In the genomic region with DNA sequence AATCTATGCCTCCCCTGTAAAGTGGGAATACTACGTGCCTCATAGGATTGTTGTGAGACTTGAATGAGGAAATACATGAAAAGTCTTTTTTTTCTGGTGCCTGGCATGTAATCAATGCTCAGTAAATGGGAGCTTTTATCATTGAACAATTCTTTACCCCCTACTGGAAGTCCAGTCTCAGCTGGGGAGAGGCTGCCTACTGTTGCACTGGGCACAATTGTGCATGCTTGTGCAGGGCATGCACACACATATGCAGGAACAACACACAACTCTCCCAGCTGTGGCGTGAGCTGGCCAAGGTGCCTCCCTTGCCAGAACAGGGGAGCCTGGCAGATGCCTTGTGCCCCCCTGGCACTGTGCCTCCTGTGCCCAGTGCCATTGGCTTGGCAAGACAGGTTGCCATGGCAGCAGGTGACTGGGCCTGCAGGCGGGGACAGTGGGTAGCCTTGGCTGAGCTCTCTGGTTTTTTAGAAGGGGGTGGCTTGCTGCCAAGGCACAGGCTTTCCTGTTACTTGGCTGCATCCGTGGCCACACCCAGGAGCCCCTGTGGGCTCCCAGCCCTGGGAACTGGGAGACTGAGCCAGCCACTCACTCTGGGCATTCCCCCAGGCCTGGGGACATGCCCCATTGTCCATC, we compare ENCODE assay signal across 12 cellular contexts. TPM values are rescaled to one million over a fixed set of nuclear protein-coding genes. Genes with fewer than 3 reads are reported as not detected.
DNase-seq lines count a peak whose midpoint lies in the region; ATAC-seq, FAIRE-seq and TF ChIP-seq lines count a peak whose summit lies in the region.
"Had no signal": no experiment of that assay in that cellular context is flagged by ENCODE, and none has a peak within 500 bp of the region (broad histone marks: within the 10 kb centered on the region; RNA-seq: fewer than 3 reads in every experiment).

No MANE protein-coding gene starts in this region.

- no TSS peak for BruUV-seq in Calu3 (replicated peaks; lab: Mats Ljungman, UMichigan)

- no peak overlapping the region for H3K18ac ChIP-seq in H1 (ENCODE audit: extremely low read depth, low read length)

- FAIRE-seq in H1 (lab: Jason Lieb, UNC): no peak

- H3K27ac ChIP-seq in H1 (ENCODE audit: low read depth, low read length) (no peak overlapping the region), ovary (no peak overlapping the region), smooth muscle cell (ENCODE audit: low read depth) (no peak overlapping the region)
- H3K27ac ChIP-seq: right lobe of liver had no signal

- H3K79me2 ChIP-seq in H1 (ENCODE audit: control insufficient read depth in 1 of 2, insufficient read depth in 2 of 2, low read length in 2 of 2) (no peaks in the 10 kb centered on the region), smooth muscle cell (ENCODE audit: low read depth) (no peaks in the 10 kb centered on the region)

- H3K4me1 ChIP-seq in H1 (replicated peaks in 1 of 4; ENCODE audit: control insufficient read depth in 3 of 4, insufficient read depth in 4 of 4, low read length in 3 of 4) (peaks cover 0 to 22% (median 10%) of the 10 kb centered on the region in 4 experiments; a peak in 6 of 7 replicates), ovary (ENCODE audit: insufficient read depth) (peaks cover 7% of the 10 kb centered on the region), smooth muscle cell (ENCODE audit: low read depth) (peaks cover 8% of the 10 kb centered on the region)

- H3K23ac ChIP-seq in H1 (ENCODE audit: insufficient read length): no peak overlapping the region

- H3K27me3 ChIP-seq in H1 (replicated peaks in 1 of 4; ENCODE audit: control insufficient read depth in 3 of 4, extremely low read depth in 1 of 4, insufficient read depth in 3 of 4, low read length in 3 of 4) (peaks cover 13 to 31% (median 29%) of the 10 kb centered on the region in 4 experiments), ovary (no peaks in the 10 kb centered on the region), smooth muscle cell (ENCODE audit: low read depth) (no peaks in the 10 kb centered on the region)
- H3K27me3 ChIP-seq: right lobe of liver had no signal

- H3K36me3 ChIP-seq in H1 (ENCODE audit: control insufficient read depth in 2 of 4, insufficient read depth in 4 of 4, low read length in 3 of 4): no peaks in the 10 kb centered on the region; a peak in 1 of 8 replicates
- no peaks in the 10 kb centered on the region for H3K36me3 ChIP-seq in ovary
- no peaks in the 10 kb centered on the region for H3K36me3 ChIP-seq in smooth muscle cell (ENCODE audit: low read depth)
- H3K36me3 ChIP-seq: right lobe of liver had no signal

- no peaks in the 10 kb centered on the region for H3F3A ChIP-seq in smooth muscle cell (ENCODE audit: low read depth)

- no peak overlapping the region for H3K56ac ChIP-seq in H1 (replicated peaks; ENCODE audit: insufficient read length, low read depth, low read length)

- H3K36me3 Mint-ChIP-seq in Calu3 (ENCODE audit: insufficient read depth, unreplicated experiment) (no peaks in the 10 kb centered on the region), T-helper 17 cell (ENCODE audit: low read depth) (peaks cover 5% of the 10 kb centered on the region)

- TF ChIP-seq POLR2A in H1 (IDR thresholded peaks at IDR 0.05; ENCODE audit: control extremely low read depth in 1 of 2, low read depth in 2 of 2, low read length in 2 of 2) (no peak), ovary (IDR thresholded peaks at IDR 0.05) (no peak)

- peaks cover 12% of the 10 kb centered on the region; the same call in 1 of the 2 replicates for H3K23me2 ChIP-seq in H1 (ENCODE audit: low read depth, low read length)

- H3K9me3 ChIP-seq in H1 (ENCODE audit: insufficient read depth in 2 of 2, low read depth in 1 of 2, low read length in 1 of 2): no peaks in the 10 kb centered on the region
- no peaks in the 10 kb centered on the region for H3K9me3 ChIP-seq in ovary
- H3K9me3 ChIP-seq in T-helper 17 cell (ENCODE audit: control insufficient read depth, low read length, poor library complexity, severe bottlenecking): no peaks in the 10 kb centered on the region
- no peaks in the 10 kb centered on the region for H3K9me3 ChIP-seq in smooth muscle cell (replicated peaks; ENCODE audit: low read depth)
- H3K9me3 ChIP-seq: right lobe of liver had no signal

- H3K27me3 Mint-ChIP-seq in Calu3 (ENCODE audit: unreplicated experiment): peaks cover 76% of the 10 kb centered on the region
- H3K27me3 Mint-ChIP-seq in T-helper 17 cell: peaks cover 28% of the 10 kb centered on the region

- no peak overlapping the region for H2AK5ac ChIP-seq in H1 (ENCODE audit: low read depth, low read length)

- H2BK120ac ChIP-seq in H1 (replicated peaks; ENCODE audit: low read depth, low read length): no peak overlapping the region

- H3K4me3 Mint-ChIP-seq in Calu3 (ENCODE audit: low read depth, unreplicated experiment) (no peak overlapping the region), T-helper 17 cell (no peak overlapping the region)

- H3K79me1 ChIP-seq in H1 (ENCODE audit: low read depth, low read length): no peaks in the 10 kb centered on the region

- H3K4ac ChIP-seq in H1 (replicated peaks; ENCODE audit: insufficient read length, low read depth, low read length): no peak overlapping the region

- H2BK20ac ChIP-seq in H1 (ENCODE audit: low read length): no peak overlapping the region

- intact Hi-C loops in Calu3 (cut with micrococcal nuclease; ENCODE audit: unreplicated experiment): no loop called here
- intact Hi-C loops in ovary (cut with DNase I): loop anchor here (5.0 to 10.0 kb wide), 4 partner anchors 75 to 295 kb away; no protein-coding TSS in a partner anchor

- no peak overlapping the region for H4K5ac ChIP-seq in H1 (ENCODE audit: insufficient read length, low read depth, low read length)

- H3K4me3 ChIP-seq in H1 (ENCODE audit: extremely low read depth in 1 of 4, insufficient read depth in 2 of 4, low read depth in 3 of 4, low read length in 4 of 4) (no peak overlapping the region), ovary (no peak overlapping the region), smooth muscle cell (no peak overlapping the region)
- H3K4me3 ChIP-seq: right lobe of liver had no signal

- no peak for TF ChIP-seq RAD21 in H1 (IDR thresholded peaks at IDR 0.05 in 1 of 2, conservative IDR thresholded peaks at IDR 0.05 in 1 of 2; ENCODE audit: low read depth in 2 of 2, low read length in 2 of 2)

- no peak for TF ChIP-seq EP300 in H1 (IDR thresholded peaks at IDR 0.05; ENCODE audit: borderline replicate concordance in 1 of 2, low read depth in 2 of 2, low read length in 2 of 2)
- no peak for TF ChIP-seq EP300 in ovary (IDR thresholded peaks at IDR 0.05)

- no peak overlapping the region for H3K4me2 ChIP-seq in H1 (ENCODE audit: insufficient read depth in 1 of 2, low read depth in 2 of 2, low read length in 2 of 2)
- H3K4me2 ChIP-seq in smooth muscle cell: no peak overlapping the region

- no peak overlapping the region for H4K8ac ChIP-seq in H1 (ENCODE audit: extremely low read depth, insufficient read depth, low read length)

- POLR2A ChIA-PET in H1 (lab: Charles Lee; ENCODE audit: partially characterized antibody): interaction anchor here (1.2 to 2.2 kb wide), 2 partner anchors 16 to 20 kb away, joined by 5 read pairs; partner anchors contain the start of gene PALD1

- H3K14ac ChIP-seq in H1 (ENCODE audit: insufficient read length): no peak overlapping the region

- H3K9ac ChIP-seq in H1 (replicated peaks in 1 of 4; ENCODE audit: extremely low read depth in 1 of 4, low read depth in 3 of 4, low read length in 3 of 4) (no peak overlapping the region; a peak in 2 of 7 replicates), smooth muscle cell (ENCODE audit: low read depth) (no peak overlapping the region)

- H2AFZ ChIP-seq in H1 (ENCODE audit: low read length): no peak overlapping the region
- no peak overlapping the region for H2AFZ ChIP-seq in smooth muscle cell (ENCODE audit: low read depth)

- 0 out of 2 replicates have a peak overlapping the region, but pooled peaks have one; percentile 84 for H2BK12ac ChIP-seq in H1 (ENCODE audit: low read depth, low read length)

- H3K27ac Mint-ChIP-seq in Calu3 (ENCODE audit: unreplicated experiment): no peak overlapping the region
- no peak overlapping the region for H3K27ac Mint-ChIP-seq in T-helper 17 cell

- no peaks in the 10 kb centered on the region for H3K9me3 Mint-ChIP-seq in Calu3 (ENCODE audit: low read depth, unreplicated experiment)

- no peak for TF ChIP-seq CTCF in Calu3 (IDR thresholded peaks at IDR 0.05; ENCODE audit: unreplicated experiment)
- no peak for TF ChIP-seq CTCF in H1 (IDR thresholded peaks at IDR 0.05; ENCODE audit: control extremely low read depth in 1 of 3, insufficient read depth in 1 of 3, low read depth in 1 of 3, low read length in 3 of 3)
- no peak for TF ChIP-seq CTCF in ovary (IDR thresholded peaks at IDR 0.05)
- TF ChIP-seq CTCF in smooth muscle cell (IDR thresholded peaks at IDR 0.05; ENCODE audit: borderline replicate concordance, insufficient read depth, poor library complexity, severe bottlenecking): no peak

- H2BK5ac ChIP-seq in H1 (ENCODE audit: low read depth, low read length): no peak overlapping the region

- CTCF ChIA-PET in Calu3 (lab: Charles Lee) (interaction anchor here (1.6 to 2.3 kb wide), 2 partner anchors 15 to 75 kb away, joined by 4 to 9 read pairs; no protein-coding TSS in a partner anchor), H1 (lab: Charles Lee; ENCODE audit: partially characterized antibody) (interaction anchor here (0.8 to 43.0 kb wide), 25 partner anchors 8 to 441 kb away, joined by 3 to 908 read pairs (median 12); partner anchors contain the start of gene PALD1)

- WGBS in H1 (ENCODE audit: extremely low coverage in 1 of 2, insufficient coverage in 1 of 2, insufficient read length in 1 of 2, insufficient replicate concordance in 2 of 2, low coverage in 1 of 2, low lambda C conversion rate in 2 of 2, missing lambda C conversion rate in 1 of 2), 2 experiments: 89% methylated on average over 4 of the region's 4 CpGs; no CpG with 5 or more reads in 1 of the 2 experiments
- WGBS in ovary, 3 donors: 41 to 52% (median 51%) methylated on average over 4 of the region's 4 CpGs
- 84% methylated on average over 4 of the region's 4 CpGs for WGBS in smooth muscle cell (ENCODE audit: low lambda C conversion rate)

- DNase-seq in Calu3 (peak; percentile 66), NCI-H2196 treated with DMSO at 0.1 percent for 48 hours (lab: John Stamatoyannopoulos, UW; ENCODE audit: unreplicated experiment) (peak; percentile 75), H1 (ENCODE audit: low read depth in 1 of 2, low spot score in 2 of 2) (no peak), ovary (peak in 3 of 5 donors; percentile 59 to 69 (median 67)), T-helper 17 cell (no peak), smooth muscle cell (lab: John Stamatoyannopoulos, UW; ENCODE audit: unreplicated experiment) (no peak)
- no peak for DNase-seq in activated CD8-positive, alpha-beta memory T cell treated with anti-CD3 and anti-CD28 coated beads for 24 hours
- DNase-seq: activated effector memory CD4-positive, alpha-beta T cell treated with Interleukin-2 at 50 U/mL for 16 hours; right lobe of liver had no signal

- no peaks in the 10 kb centered on the region for H4K20me1 ChIP-seq in H1 (replicated peaks in 1 of 2; ENCODE audit: control insufficient read depth in 1 of 2, insufficient read depth in 2 of 2, low read length in 2 of 2)
- H4K20me1 ChIP-seq in smooth muscle cell (ENCODE audit: low read depth): no peaks in the 10 kb centered on the region

- ATAC-seq in T-helper 17 cell: no peak
- ATAC-seq in HG02870 (IDR thresholded peaks at IDR 0.05; ENCODE audit: unreplicated experiment): no peak

- H2BK15ac ChIP-seq in H1 (ENCODE audit: low read length): 0 out of 2 replicates have a peak overlapping the region, but pooled peaks have one; percentile 81

- H3K4me1 Mint-ChIP-seq in Calu3 (ENCODE audit: low read depth, unreplicated experiment) (no peaks in the 10 kb centered on the region), T-helper 17 cell (peaks cover 8% of the 10 kb centered on the region)

- H4K91ac ChIP-seq in H1 (replicated peaks; ENCODE audit: insufficient read length, low read length): no peak overlapping the region

RNA-seq across cellular contexts. Expression of gene PALD1, which starts 16.1 kb away (rescaled TPM):
- total RNA-seq in Calu3 (2022) (0.38 and 1.5 TPM in 2 replicates), ovary (10 to 100 TPM in 2 of 7 donors, 1 to 10 TPM in 5; 3.3 to 10.5 (median 6.8) TPM), T-helper 17 cell (under 1 TPM; 0.07 to 0.13 TPM), smooth muscle cell (1.4 and 1.5 TPM in 2 replicates)
- 31.8 and 32.8 TPM in 2 replicates for total RNA-seq in H1 (2021; fragmentation: NEBNext Ultra II Directional; extraction: Animal tissue kit (Norgen Biotek cat#: 25700))
- polyA plus RNA-seq in H1 (2011; rRNA removed) (13.3 and 23.2 TPM in 2 replicates), ovary (1 to 10 TPM; 2.2 to 7.5 TPM), smooth muscle cell (0.73 and 2.2 TPM in 2 replicates)
- polyA plus RNA-seq in H1 (2011; cell fraction: cytosol; rRNA removed): 20.2 TPM
- 40.0 TPM for polyA plus RNA-seq in H1 (2011; cell fraction: nucleus; rRNA removed)
- polyA plus RNA-seq in H1 (2012, experiment 1 of 2): 16.7 to 24.5 TPM (median 21.7 TPM) in 4 replicates
- polyA plus RNA-seq in H1 (2012, experiment 2 of 2): 17.2 TPM
- 14.7 TPM for polyA plus RNA-seq in H1 (2013, experiment 1 of 2)
- 15.6 TPM for polyA plus RNA-seq in H1 (2013, experiment 2 of 2)
- 15.4 and 21.3 TPM in 2 replicates for polyA minus RNA-seq in H1 (2011; rRNA and poly(A)+ RNA removed)
- polyA minus RNA-seq in H1 (2011; cell fraction: cytosol; rRNA and poly(A)+ RNA removed): 16.5 TPM
- 13.8 TPM for polyA minus RNA-seq in H1 (2011; cell fraction: nucleus; rRNA and poly(A)+ RNA removed)

RNA-seq across cellular contexts. Expression of gene NODAL, which starts 21.0 kb away (rescaled TPM):
- total RNA-seq in Calu3 (2022) (not detected in 2 replicates), ovary (not detected), T-helper 17 cell (not detected), smooth muscle cell (not detected in 2 replicates)
- total RNA-seq in H1 (2021; fragmentation: NEBNext Ultra II Directional; extraction: Animal tissue kit (Norgen Biotek cat#: 25700)): 6.3 and 7.3 TPM in 2 replicates
- polyA plus RNA-seq in H1 (2011; rRNA removed) (2.0 and 5.0 TPM in 2 replicates), ovary (under 1 TPM in 1 of 2 donors, not detected in 1; 0.04 TPM), smooth muscle cell (0.63 and 0.81 TPM in 2 replicates)
- 4.8 TPM for polyA plus RNA-seq in H1 (2011; cell fraction: cytosol; rRNA removed)
- polyA plus RNA-seq in H1 (2011; cell fraction: nucleus; rRNA removed): 3.7 TPM
- 2.3 to 2.6 TPM (median 2.5 TPM) in 4 replicates for polyA plus RNA-seq in H1 (2012, experiment 1 of 2)
- polyA plus RNA-seq in H1 (2012, experiment 2 of 2): 2.1 TPM
- 25.4 TPM for polyA plus RNA-seq in H1 (2013, experiment 1 of 2)
- polyA plus RNA-seq in H1 (2013, experiment 2 of 2): 29.4 TPM
- polyA minus RNA-seq in H1 (2011; rRNA and poly(A)+ RNA removed): 2.7 and 6.4 TPM in 2 replicates
- polyA minus RNA-seq in H1 (2011; cell fraction: cytosol; rRNA and poly(A)+ RNA removed): 2.6 TPM
- polyA minus RNA-seq in H1 (2011; cell fraction: nucleus; rRNA and poly(A)+ RNA removed): 1.2 TPM
- total RNA-seq: glomerular endothelial cell, right lobe of liver, subcutaneous adipose tissue had no signal

RNA-seq across cellular contexts. Expression of gene EIF4EBP2, which starts 58.5 kb away (rescaled TPM):
- 53.1 and 54.7 TPM in 2 replicates for total RNA-seq in Calu3 (2022)
- total RNA-seq in H1 (2021; fragmentation: NEBNext Ultra II Directional; extraction: Animal tissue kit (Norgen Biotek cat#: 25700)): 138 and 144 TPM in 2 replicates
- 39.8 and 55.3 TPM in 2 replicates for polyA plus RNA-seq in H1 (2011; rRNA removed)
- 52.3 TPM for polyA plus RNA-seq in H1 (2011; cell fraction: cytosol; rRNA removed)
- polyA plus RNA-seq in H1 (2011; cell fraction: nucleus; rRNA removed): 21.0 TPM
- 53.7 to 103 TPM (median 70.1 TPM) in 4 replicates for polyA plus RNA-seq in H1 (2012, experiment 1 of 2)
- polyA plus RNA-seq in H1 (2012, experiment 2 of 2): 48.9 TPM
- polyA plus RNA-seq in H1 (2013, experiment 1 of 2): 91.9 TPM
- 93.4 TPM for polyA plus RNA-seq in H1 (2013, experiment 2 of 2)
- 97.9 and 109 TPM in 2 replicates for polyA minus RNA-seq in H1 (2011; rRNA and poly(A)+ RNA removed)
- 67.6 TPM for polyA minus RNA-seq in H1 (2011; cell fraction: cytosol; rRNA and poly(A)+ RNA removed)
- polyA minus RNA-seq in H1 (2011; cell fraction: nucleus; rRNA and poly(A)+ RNA removed): 38.6 TPM
- total RNA-seq in ovary: 10 to 100 TPM; 46.3 to 99.2 (median 72.5) TPM
- 10 to 100 TPM; 37.7 to 97.6 TPM for polyA plus RNA-seq in ovary
- 10 to 100 TPM; 44.2 to 49.5 TPM for total RNA-seq in T-helper 17 cell
- 43.9 and 51.4 TPM in 2 replicates for total RNA-seq in smooth muscle cell
- polyA plus RNA-seq in smooth muscle cell: 23.5 and 35.9 TPM in 2 replicates

Comparison
In these comparisons a context has a peak if more than half of its experiments do, and no peak if none do; other contexts are left out.
1. DNase-seq: peak in Calu3 (single experiment), NCI-H2196 treated with DMSO at 0.1 percent for 48 hours (single experiment) and ovary (3 of 5); none in H1 (0 of 2), activated CD8-positive, alpha-beta memory T cell treated with anti-CD3 and anti-CD28 coated beads for 24 hours (single experiment), T-helper 17 cell (0 of 3) and smooth muscle cell (single experiment).